Comparison of ENCODE assay signal across 8 cellular contexts in genomic region chr18:3448845-3449701, GRCh38. TPM values are rescaled to one million over a fixed set of nuclear protein-coding genes. Genes with fewer than 3 reads are reported as not detected.
DNase-seq lines count a peak whose midpoint lies in the region; ATAC-seq and TF ChIP-seq lines count a peak whose summit lies in the region.

No MANE protein-coding gene starts in this region.

- peaks cover 25% of the 10 kb centered on the region for H3K4me1 ChIP-seq in upper lobe of right lung

- H3K27me3 ChIP-seq in upper lobe of right lung: no peaks in the 10 kb centered on the region

- H3K36me3 Mint-ChIP-seq in activated naive CD8-positive, alpha-beta T cell: no peaks in the 10 kb centered on the region

- ATAC-seq in GM21423 (IDR thresholded peaks at IDR 0.05; ENCODE audit: unreplicated experiment) (peak; percentile 54), Right ventricle myocardium superior (ENCODE audit: poor library complexity) (peak; percentile 45), upper lobe of right lung (peak; percentile 52)

- no peaks in the 10 kb centered on the region for H3K36me3 ChIP-seq in upper lobe of right lung

- peak overlapping the region; percentile 92 for H3K4me3 Mint-ChIP-seq in activated naive CD8-positive, alpha-beta T cell

- H3K9me3 Mint-ChIP-seq in activated naive CD8-positive, alpha-beta T cell (ENCODE audit: low read depth): no peaks in the 10 kb centered on the region

- no peak for TF ChIP-seq CTCF in upper lobe of right lung (IDR thresholded peaks at IDR 0.05)

- peak overlapping the region; percentile 79 for H3K4me3 ChIP-seq in upper lobe of right lung

- intact Hi-C loops in Right ventricle myocardium superior (cut with DNase I): no loop called here
- intact Hi-C loops in posterior vena cava (cut with DNase I): no loop called here
- intact Hi-C loops in upper lobe of right lung (cut with DNase I): no loop called here

- H3K4me1 Mint-ChIP-seq in activated naive CD8-positive, alpha-beta T cell (ENCODE audit: low read depth): peaks cover 45% of the 10 kb centered on the region

- no peaks in the 10 kb centered on the region for H3K9me3 ChIP-seq in upper lobe of right lung

- DNase-seq in DMS53 (lab: John Stamatoyannopoulos, UW) (peak; percentile 96), HuH-7.5 (ENCODE audit: low spot score) (peak; percentile 62), SKM-1 (lab: John Stamatoyannopoulos, UW; ENCODE audit: unreplicated experiment) (peak; percentile 87), Right ventricle myocardium superior (peak; percentile 91), posterior vena cava (ENCODE audit: low spot score) (peak; percentile 96), upper lobe of right lung (peak; percentile 93)

- H3K27ac Mint-ChIP-seq in activated naive CD8-positive, alpha-beta T cell: peak overlapping the region; percentile 94

- peak overlapping the region; percentile 99 for H3K27ac ChIP-seq in upper lobe of right lung

- no peaks in the 10 kb centered on the region for H3K27me3 Mint-ChIP-seq in activated naive CD8-positive, alpha-beta T cell

RNA-seq across cellular contexts. Expression of gene TGIF1, which starts 0.9 kb away (rescaled TPM):
- total RNA-seq in Right ventricle myocardium superior (9.9 TPM), posterior vena cava (10 to 100 TPM; 25.9 to 30.0 TPM), upper lobe of right lung (48.4 TPM)

Comparison
In these comparisons a context has a peak if more than half of its experiments do, and no peak if none do; other contexts are left out.
1. Peak in every context shown above with its lines: DNase-seq, ATAC-seq, H3K4me3 ChIP-seq and H3K27ac ChIP-seq.